In the genomic region with DNA sequence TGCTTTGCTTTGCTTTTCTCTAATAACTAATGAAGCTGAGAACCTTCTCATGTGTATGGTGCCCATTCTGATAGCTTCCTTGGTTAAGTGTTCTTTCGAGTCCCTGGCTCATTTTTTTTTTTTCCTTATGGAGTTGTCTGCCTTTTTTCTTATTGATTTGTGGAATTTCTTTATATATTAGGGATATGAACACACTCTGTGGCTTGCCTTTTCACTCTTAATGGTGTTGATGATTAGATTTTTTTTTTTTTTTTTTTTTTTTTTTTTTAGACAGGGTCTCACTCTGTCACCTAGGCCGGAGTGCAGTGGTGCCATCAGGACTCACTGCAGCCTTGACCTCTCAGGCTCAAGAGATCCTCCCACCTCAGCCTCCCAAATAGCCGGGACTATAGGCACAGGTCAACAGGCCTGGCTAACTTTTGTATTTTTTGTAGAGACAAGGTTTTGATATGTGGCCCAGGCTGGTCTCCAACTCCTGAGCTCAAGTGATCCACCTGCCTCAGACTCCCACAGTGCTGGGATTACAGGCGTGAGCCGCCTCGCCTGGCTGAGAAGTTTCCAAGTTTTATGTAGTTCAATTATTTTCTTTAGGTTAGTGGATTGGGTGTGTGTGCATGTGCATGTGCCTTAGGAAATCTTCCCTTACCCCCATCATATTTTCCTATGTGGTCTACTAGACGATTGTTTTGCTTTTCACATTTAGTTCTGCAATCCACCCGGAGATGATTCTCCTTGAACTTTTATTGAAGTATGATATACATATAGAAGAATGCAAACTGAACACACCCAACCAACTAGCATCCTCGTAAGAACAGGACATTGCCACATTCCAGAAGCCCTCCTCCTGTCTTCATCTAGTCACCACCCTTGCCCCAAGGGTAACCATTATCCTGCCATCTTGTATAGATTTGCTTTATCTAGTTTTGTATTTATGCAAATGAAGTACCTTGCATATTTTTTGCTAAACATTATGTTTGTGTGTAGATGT, we compare ENCODE assay signal across 3 cellular contexts.
TF ChIP-seq lines count a peak whose summit lies in the region.

No MANE protein-coding gene starts in this region.

TF ChIP-seq in SK-N-SH, 30 proteins besides CTCF, POLR2A, EP300 and RAD21:
- TF ChIP-seq RXRA (IDR thresholded peaks at IDR 0.05; ENCODE audit: borderline replicate concordance, low read depth) (no peak), RCOR1 (IDR thresholded peaks at IDR 0.05; ENCODE audit: low read length) (no peak), EZH2phosphoT487 (IDR thresholded peaks at IDR 0.05; ENCODE audit: borderline replicate concordance, low read depth) (no peak), GATA2 (CRISPR knock-in tag; IDR thresholded peaks at IDR 0.05) (no peak), SIN3A (IDR thresholded peaks at IDR 0.05; ENCODE audit: borderline replicate concordance, low read depth, low read length) (no peak), ZBTB33 (IDR thresholded peaks at IDR 0.05; ENCODE audit: borderline replicate concordance, low read depth) (no peak), TEAD4 (IDR thresholded peaks at IDR 0.05; ENCODE audit: borderline replicate concordance, insufficient read depth) (no peak), FOSL2 (IDR thresholded peaks at IDR 0.05; ENCODE audit: borderline replicate concordance, low read depth) (no peak), SMC3 (IDR thresholded peaks at IDR 0.05; ENCODE audit: low read depth, low read length) (no peak), NFIC (IDR thresholded peaks at IDR 0.05; ENCODE audit: borderline replicate concordance) (no peak)
- TF ChIP-seq, protein P1, sequence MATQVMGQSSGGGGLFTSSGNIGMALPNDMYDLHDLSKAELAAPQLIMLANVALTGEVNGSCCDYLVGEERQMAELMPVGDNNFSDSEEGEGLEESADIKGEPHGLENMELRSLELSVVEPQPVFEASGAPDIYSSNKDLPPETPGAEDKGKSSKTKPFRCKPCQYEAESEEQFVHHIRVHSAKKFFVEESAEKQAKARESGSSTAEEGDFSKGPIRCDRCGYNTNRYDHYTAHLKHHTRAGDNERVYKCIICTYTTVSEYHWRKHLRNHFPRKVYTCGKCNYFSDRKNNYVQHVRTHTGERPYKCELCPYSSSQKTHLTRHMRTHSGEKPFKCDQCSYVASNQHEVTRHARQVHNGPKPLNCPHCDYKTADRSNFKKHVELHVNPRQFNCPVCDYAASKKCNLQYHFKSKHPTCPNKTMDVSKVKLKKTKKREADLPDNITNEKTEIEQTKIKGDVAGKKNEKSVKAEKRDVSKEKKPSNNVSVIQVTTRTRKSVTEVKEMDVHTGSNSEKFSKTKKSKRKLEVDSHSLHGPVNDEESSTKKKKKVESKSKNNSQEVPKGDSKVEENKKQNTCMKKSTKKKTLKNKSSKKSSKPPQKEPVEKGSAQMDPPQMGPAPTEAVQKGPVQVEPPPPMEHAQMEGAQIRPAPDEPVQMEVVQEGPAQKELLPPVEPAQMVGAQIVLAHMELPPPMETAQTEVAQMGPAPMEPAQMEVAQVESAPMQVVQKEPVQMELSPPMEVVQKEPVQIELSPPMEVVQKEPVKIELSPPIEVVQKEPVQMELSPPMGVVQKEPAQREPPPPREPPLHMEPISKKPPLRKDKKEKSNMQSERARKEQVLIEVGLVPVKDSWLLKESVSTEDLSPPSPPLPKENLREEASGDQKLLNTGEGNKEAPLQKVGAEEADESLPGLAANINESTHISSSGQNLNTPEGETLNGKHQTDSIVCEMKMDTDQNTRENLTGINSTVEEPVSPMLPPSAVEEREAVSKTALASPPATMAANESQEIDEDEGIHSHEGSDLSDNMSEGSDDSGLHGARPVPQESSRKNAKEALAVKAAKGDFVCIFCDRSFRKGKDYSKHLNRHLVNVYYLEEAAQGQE (IDR thresholded peaks at IDR 0.05; ENCODE audit: low read depth, low read length) = no peak

TF ChIP-seq in SK-N-SH treated with all-trans-retinoic acid at 6 μM for 48 hours, 23 proteins besides CTCF, POLR2A, EP300 and RAD21:
- TF ChIP-seq GLIS3 (CRISPR knock-in tag; IDR thresholded peaks at IDR 0.05) (no peak), ZFP3 (CRISPR knock-in tag; IDR thresholded peaks at IDR 0.05) (no peak)
- TF ChIP-seq, protein P2, sequence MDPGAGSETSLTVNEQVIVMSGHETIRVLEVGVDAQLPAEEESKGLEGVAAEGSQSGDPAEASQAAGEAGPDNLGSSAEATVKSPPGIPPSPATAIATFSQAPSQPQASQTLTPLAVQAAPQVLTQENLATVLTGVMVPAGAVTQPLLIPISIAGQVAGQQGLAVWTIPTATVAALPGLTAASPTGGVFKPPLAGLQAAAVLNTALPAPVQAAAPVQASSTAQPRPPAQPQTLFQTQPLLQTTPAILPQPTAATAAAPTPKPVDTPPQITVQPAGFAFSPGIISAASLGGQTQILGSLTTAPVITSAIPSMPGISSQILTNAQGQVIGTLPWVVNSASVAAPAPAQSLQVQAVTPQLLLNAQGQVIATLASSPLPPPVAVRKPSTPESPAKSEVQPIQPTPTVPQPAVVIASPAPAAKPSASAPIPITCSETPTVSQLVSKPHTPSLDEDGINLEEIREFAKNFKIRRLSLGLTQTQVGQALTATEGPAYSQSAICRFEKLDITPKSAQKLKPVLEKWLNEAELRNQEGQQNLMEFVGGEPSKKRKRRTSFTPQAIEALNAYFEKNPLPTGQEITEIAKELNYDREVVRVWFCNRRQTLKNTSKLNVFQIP (CRISPR knock-in tag; IDR thresholded peaks at IDR 0.05; ENCODE audit: borderline replicate concordance, low read depth) = no peak

TF ChIP-seq in endothelial cell of umbilical vein, 7 proteins besides CTCF, POLR2A, EP300 and RAD21:
- no peak for TF ChIP-seq FOS (IDR thresholded peaks at IDR 0.05; ENCODE audit: borderline replicate concordance, insufficient read depth, low read length)
- TF ChIP-seq GATA2 (IDR thresholded peaks at IDR 0.05; ENCODE audit: insufficient read depth, insufficient read length, low read depth, low read length) = no peak
- TF ChIP-seq EZH2 (IDR thresholded peaks at IDR 0.05; ENCODE audit: borderline replicate concordance, low read depth, low read length, severe bottlenecking) = no peak
- TF ChIP-seq MAX (IDR thresholded peaks at IDR 0.05; ENCODE audit: insufficient read depth, insufficient read length) = no peak
- no peak for TF ChIP-seq JUN (IDR thresholded peaks at IDR 0.05; ENCODE audit: borderline replicate concordance, insufficient read depth, insufficient read length, low read depth)
- TF ChIP-seq POLR2AphosphoS5 (IDR thresholded peaks at IDR 0.05; ENCODE audit: insufficient read depth, low read depth, low read length) = no peak
- TF ChIP-seq MYC (IDR thresholded peaks at IDR 0.05; ENCODE audit: low read depth, low read length) = no peak
